Comparison of ENCODE assay signal across 10 cellular contexts in the genomic region with DNA sequence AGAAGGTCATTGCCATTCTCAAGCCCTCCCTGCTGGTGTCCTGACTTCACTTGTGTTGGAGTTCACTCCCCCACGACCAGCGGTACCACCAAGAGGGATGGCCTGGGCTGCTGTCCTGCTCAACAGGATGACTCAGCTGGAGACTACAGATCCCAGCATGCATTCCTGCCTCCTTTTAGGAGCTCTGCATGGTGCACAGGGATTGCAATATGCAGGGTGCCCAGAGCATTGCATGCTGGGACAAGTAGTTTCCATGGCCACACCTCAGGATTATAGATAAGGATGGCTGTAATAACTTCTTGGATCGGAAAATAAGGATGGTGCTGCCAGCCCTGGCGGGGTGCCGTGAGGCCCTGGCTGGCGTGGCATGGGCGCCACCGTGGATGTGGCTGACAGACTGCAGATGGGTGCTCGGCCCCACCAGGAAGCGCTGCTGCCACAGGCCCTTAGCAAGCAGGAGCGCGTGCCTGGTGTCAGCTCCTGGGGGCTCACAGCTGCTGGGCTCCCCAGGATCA.
A peak's percentile ranks its signal among the peaks of the same experiment; 100 is the strongest.
DNase-seq lines count a peak whose midpoint lies in the region; ATAC-seq and TF ChIP-seq lines count a peak whose summit lies in the region.
"Had no signal": no experiment of that assay in that cellular context is flagged by ENCODE, and none has a peak within 500 bp of the region (broad histone marks: within the 10 kb centered on the region; RNA-seq: fewer than 3 reads in every experiment).

No MANE protein-coding gene starts in this region.

- H3K27me3 ChIP-seq in GM23248 (replicated peaks; ENCODE audit: insufficient read depth) (no peaks in the 10 kb centered on the region), sigmoid colon (no peaks in the 10 kb centered on the region), aorta (ENCODE audit: control insufficient read depth in 1 of 2, insufficient read depth in 2 of 2, low read length in 1 of 2) (no peaks in the 10 kb centered on the region)

- peak; percentile 76 for DNase-seq in GM23248
- peak; percentile 43 for DNase-seq in RPMI7951 (ENCODE audit: low read depth)
- peak; percentile 51 for DNase-seq in fibroblast of the aortic adventitia (ENCODE audit: low read depth)
- DNase-seq in sigmoid colon: no peak
- no peak for DNase-seq in aorta
- DNase-seq in NCI-H1930 (lab: John Stamatoyannopoulos, UW): no peak
- DNase-seq: activated B cell treated with CpG ODN at 0.5 μM for 24 hours, NCI-H2029 had no signal

- no peaks in the 10 kb centered on the region for H3K9me2 ChIP-seq in GM23248 (ENCODE audit: insufficient read depth)

- TF ChIP-seq EP300 in sigmoid colon (IDR thresholded peaks at IDR 0.05): no peak

- no peaks in the 10 kb centered on the region for H3K79me2 ChIP-seq in GM23248 (ENCODE audit: insufficient read depth)

- no peak overlapping the region for H2AFZ ChIP-seq in GM23248

- no peak for ATAC-seq in GM18873 (IDR thresholded peaks at IDR 0.05; ENCODE audit: low FRiP score, unreplicated experiment)
- no peak for ATAC-seq in aorta (ENCODE audit: low FRiP score)

- TF ChIP-seq CTCF in fibroblast of the aortic adventitia (IDR thresholded peaks at IDR 0.05; ENCODE audit: insufficient read depth, low read length) (no peak), sigmoid colon (IDR thresholded peaks at IDR 0.05) (no peak)

- H3K9ac ChIP-seq in GM23248: no peak overlapping the region

- H4K20me1 ChIP-seq in GM23248 (ENCODE audit: insufficient read depth): no peaks in the 10 kb centered on the region

- no peaks in the 10 kb centered on the region for H3K4me1 ChIP-seq in GM23248 (ENCODE audit: insufficient read depth)
- H3K4me1 ChIP-seq in sigmoid colon: peaks cover 0 to 72% (median 51%) of the 10 kb centered on the region in 4 donors
- H3K4me1 ChIP-seq in aorta (ENCODE audit: control insufficient read depth in 1 of 2, insufficient read depth in 2 of 2, low read length in 2 of 2): no peaks in the 10 kb centered on the region

- no peak overlapping the region for H3K4me2 ChIP-seq in GM23248 (ENCODE audit: unreplicated experiment)

- H3K27ac ChIP-seq in GM23248: no peak overlapping the region
- peak overlapping the region in 3 of 4 donors; percentile 91 to 98 (median 96) for H3K27ac ChIP-seq in sigmoid colon
- peak overlapping the region in 1 of 2 donors; percentile 4 for H3K27ac ChIP-seq in aorta (ENCODE audit: low read depth in 1 of 2, low read length in 2 of 2)
- H3K27ac ChIP-seq: cardiac muscle cell had no signal

- intact Hi-C loops in sigmoid colon (cut with DNase I) (no loop called here), aorta (cut with DNase I) (no loop called here)

- TF ChIP-seq POLR2A in sigmoid colon (IDR thresholded peaks at IDR 0.05): no peak

- H3K9me3 ChIP-seq in GM23248 (ENCODE audit: low read depth): no peaks in the 10 kb centered on the region
- H3K9me3 ChIP-seq in sigmoid colon: no peaks in the 10 kb centered on the region
- H3K9me3 ChIP-seq in aorta (ENCODE audit: control insufficient read depth, low read length): no peaks in the 10 kb centered on the region

- in situ Hi-C loops in GM23248 (cut with MboI): no loop called here

- 90 to 96% methylated on average over 12 of the region's 12 CpGs for WGBS in GM23248 (ENCODE audit: low coverage in 1 of 2, low lambda C conversion rate in 2 of 2, missing lambda C conversion rate in 2 of 2), 2 experiments
- 51 to 80% methylated on average over 12 of the region's 12 CpGs for WGBS in sigmoid colon, 2 donors
- WGBS in aorta, 2 donors: 64 to 65% methylated on average over 12 of the region's 12 CpGs

- H3K36me3 ChIP-seq in GM23248 (ENCODE audit: low read depth): no peaks in the 10 kb centered on the region
- peaks cover 13 to 74% (median 47%) of the 10 kb centered on the region in 4 donors for H3K36me3 ChIP-seq in sigmoid colon
- peaks cover 0 to 8% of the 10 kb centered on the region in 2 donors for H3K36me3 ChIP-seq in aorta (ENCODE audit: control insufficient read depth in 1 of 2, insufficient read depth in 2 of 2, low read length in 1 of 2)

- H3K4me3 ChIP-seq in GM23248: no peak overlapping the region
- H3K4me3 ChIP-seq in fibroblast of the aortic adventitia (ENCODE audit: low read depth, low read length): no peak overlapping the region
- no peak overlapping the region for H3K4me3 ChIP-seq in sigmoid colon
- no peak overlapping the region for H3K4me3 ChIP-seq in aorta (ENCODE audit: low read length in 2 of 2)
- H3K4me3 ChIP-seq: cardiac muscle cell had no signal

- H3F3A ChIP-seq in GM23248 (ENCODE audit: insufficient read depth): no peaks in the 10 kb centered on the region

Comparison
In these comparisons a context has a peak if more than half of its experiments do, and no peak if none do; other contexts are left out.
1. DNase-seq: peak in GM23248 (single experiment), RPMI7951 (single experiment) and fibroblast of the aortic adventitia (single experiment); none in sigmoid colon (single experiment), aorta (0 of 2) and NCI-H1930 (0 of 2).